ENCODE assay signal across 9 cellular contexts in the genomic region with DNA sequence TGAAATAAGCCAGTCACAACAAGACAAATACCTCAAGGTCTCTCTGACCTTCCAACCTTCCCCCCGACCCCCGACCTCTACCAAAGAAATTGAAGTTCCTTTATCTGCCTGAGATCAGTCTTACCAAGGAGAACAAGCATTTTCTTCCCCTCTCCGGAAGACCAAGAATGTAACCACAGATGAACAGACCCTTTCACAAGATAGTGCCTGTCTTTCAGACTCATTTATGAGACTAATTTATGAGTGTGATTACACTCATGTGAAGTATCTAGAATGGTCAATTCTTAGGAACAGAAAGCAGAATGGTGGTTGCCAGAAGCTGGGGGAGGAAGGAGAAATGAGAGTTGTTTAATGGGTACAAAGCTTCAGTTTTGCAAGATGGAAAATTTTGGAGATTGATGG.
A peak's percentile ranks its signal among the peaks of the same experiment; 100 is the strongest.
DNase-seq lines count a peak whose midpoint lies in the region; ATAC-seq and TF ChIP-seq lines count a peak whose summit lies in the region.
"Had no signal": no experiment of that assay in that cellular context is flagged by ENCODE, and none has a peak within 500 bp of the region (broad histone marks: within the 10 kb centered on the region; RNA-seq: fewer than 3 reads in every experiment).

No MANE protein-coding gene starts in this region.

- no peaks in the 10 kb centered on the region for H3K27me3 Mint-ChIP-seq in activated naive CD8-positive, alpha-beta T cell treated with anti-CD3 and anti-CD28 coated beads, Interleukin-2, amount 50 U/mL, for 24 hours
- no peaks in the 10 kb centered on the region for H3K27me3 Mint-ChIP-seq in activated naive CD8-positive, alpha-beta T cell treated with anti-CD3 and anti-CD28 coated beads for 36 hours

- peaks cover 7% of the 10 kb centered on the region for H3K9me3 Mint-ChIP-seq in activated naive CD8-positive, alpha-beta T cell treated with anti-CD3 and anti-CD28 coated beads, Interleukin-2, amount 50 U/mL, for 24 hours
- H3K9me3 Mint-ChIP-seq in activated naive CD8-positive, alpha-beta T cell treated with anti-CD3 and anti-CD28 coated beads for 36 hours, result peaks cover 1% of the 10 kb centered on the region

- no peak overlapping the region for H3K4me3 Mint-ChIP-seq in activated naive CD8-positive, alpha-beta T cell treated with anti-CD3 and anti-CD28 coated beads, Interleukin-2, amount 50 U/mL, for 24 hours
- H3K4me3 Mint-ChIP-seq in activated naive CD8-positive, alpha-beta T cell treated with anti-CD3 and anti-CD28 coated beads for 36 hours, result no peak overlapping the region

- no peak for TF ChIP-seq EP300 in tibial nerve (IDR thresholded peaks at IDR 0.05)

- no peaks in the 10 kb centered on the region for H4K20me1 ChIP-seq in KMS-11 (ENCODE audit: insufficient read depth)

- peaks cover 18% of the 10 kb centered on the region for H3K4me1 Mint-ChIP-seq in activated naive CD8-positive, alpha-beta T cell treated with anti-CD3 and anti-CD28 coated beads, Interleukin-2, amount 50 U/mL, for 24 hours
- H3K4me1 Mint-ChIP-seq in activated naive CD8-positive, alpha-beta T cell treated with anti-CD3 and anti-CD28 coated beads for 36 hours, result peaks cover 9% of the 10 kb centered on the region

- H3K79me2 ChIP-seq in KMS-11 (ENCODE audit: insufficient read depth, low read depth), result no peaks in the 10 kb centered on the region

- peak overlapping the region; percentile 10 for H3K27ac Mint-ChIP-seq in activated naive CD8-positive, alpha-beta T cell treated with anti-CD3 and anti-CD28 coated beads, Interleukin-2, amount 50 U/mL, for 24 hours
- H3K27ac Mint-ChIP-seq in activated naive CD8-positive, alpha-beta T cell treated with anti-CD3 and anti-CD28 coated beads for 36 hours, result no peak overlapping the region

- H3K4me1 ChIP-seq in KMS-11 (ENCODE audit: low read depth, poor library complexity, severe bottlenecking) (peaks cover 17% of the 10 kb centered on the region), ectodermal cell (ENCODE audit: control insufficient read depth, insufficient read depth, low read length) (peaks cover 10% of the 10 kb centered on the region), tibial nerve (peaks cover 0 to 26% (median 13%) of the 10 kb centered on the region in 4 donors)

- no peaks in the 10 kb centered on the region for H3K36me3 ChIP-seq in KMS-11 (ENCODE audit: insufficient read depth)
- no peaks in the 10 kb centered on the region for H3K36me3 ChIP-seq in ectodermal cell (ENCODE audit: control insufficient read depth, insufficient read depth, low read length)
- no peaks in the 10 kb centered on the region for H3K36me3 ChIP-seq in tibial nerve

- H3K9me3 ChIP-seq in ectodermal cell (ENCODE audit: control insufficient read depth, low read length) (no peaks in the 10 kb centered on the region), tibial nerve (no peaks in the 10 kb centered on the region)

- DNase-seq in activated naive CD8-positive, alpha-beta T cell treated with anti-CD3 and anti-CD28 coated beads, Interleukin-2, amount 50 U/mL, for 24 hours, result no peak
- DNase-seq in activated naive CD8-positive, alpha-beta T cell treated with anti-CD3 and anti-CD28 coated beads for 36 hours, result no peak
- DNase-seq in tibial nerve (ENCODE audit: low spot score in 2 of 2), result no peak
- no peak for DNase-seq in NCI-H128 (lab: John Stamatoyannopoulos, UW; ENCODE audit: unreplicated experiment)
- DNase-seq in anterior cingulate cortex (lab: John Stamatoyannopoulos, UW), result no peak
- no peak for DNase-seq in kidney glomerular epithelial cell (lab: John Stamatoyannopoulos, UW)
- DNase-seq: NCI-H2029 had no signal

- H3K27ac ChIP-seq in KMS-11 (no peak overlapping the region), ectodermal cell (ENCODE audit: insufficient read depth, low read depth, low read length, poor library complexity, severe bottlenecking) (peak overlapping the region; percentile 61), tibial nerve (peak overlapping the region in 3 of 4 donors; percentile 6 to 87 (median 85))

- TF ChIP-seq POLR2A in tibial nerve (IDR thresholded peaks at IDR 0.05), result no peak

- WGBS in ectodermal cell, 2 experiments, result 86 to 92% methylated on average over 3 of the region's 3 CpGs
- WGBS in tibial nerve, 2 donors, result 25 to 31% methylated on average over 3 of the region's 3 CpGs

- H2AFZ ChIP-seq in KMS-11 (ENCODE audit: low read depth), result no peak overlapping the region

- H3K4me3 ChIP-seq in KMS-11 (IDR thresholded peaks at IDR 0.05; ENCODE audit: insufficient read depth, low read depth, low read length) (no peak overlapping the region), ectodermal cell (ENCODE audit: insufficient read depth, low read depth, low read length) (no peak overlapping the region), tibial nerve (no peak overlapping the region)

- H3K27me3 ChIP-seq in KMS-11 (ENCODE audit: insufficient read depth, low read depth) (no peaks in the 10 kb centered on the region), ectodermal cell (ENCODE audit: control insufficient read depth, insufficient read depth, low read length, poor library complexity, severe bottlenecking) (no peaks in the 10 kb centered on the region), tibial nerve (no peaks in the 10 kb centered on the region)

- H3K4me2 ChIP-seq in KMS-11, result peak overlapping the region; percentile 0; the same call in 1 of the 2 replicates

- no peak for TF ChIP-seq CTCF in KMS-11 (conservative IDR thresholded peaks at IDR 0.05; ENCODE audit: low read depth, low read length)
- TF ChIP-seq CTCF in tibial nerve (IDR thresholded peaks at IDR 0.05), result no peak

- ATAC-seq in activated naive CD8-positive, alpha-beta T cell treated with anti-CD3 and anti-CD28 coated beads, Interleukin-2, amount 50 U/mL, for 24 hours, result peak; percentile 68

- no peak overlapping the region for H3K9ac ChIP-seq in KMS-11

- no peaks in the 10 kb centered on the region for H3K36me3 Mint-ChIP-seq in activated naive CD8-positive, alpha-beta T cell treated with anti-CD3 and anti-CD28 coated beads, Interleukin-2, amount 50 U/mL, for 24 hours (ENCODE audit: low read depth)
- no peaks in the 10 kb centered on the region for H3K36me3 Mint-ChIP-seq in activated naive CD8-positive, alpha-beta T cell treated with anti-CD3 and anti-CD28 coated beads for 36 hours
